8 cellular contexts compared by ENCODE assay signal in the genomic region with DNA sequence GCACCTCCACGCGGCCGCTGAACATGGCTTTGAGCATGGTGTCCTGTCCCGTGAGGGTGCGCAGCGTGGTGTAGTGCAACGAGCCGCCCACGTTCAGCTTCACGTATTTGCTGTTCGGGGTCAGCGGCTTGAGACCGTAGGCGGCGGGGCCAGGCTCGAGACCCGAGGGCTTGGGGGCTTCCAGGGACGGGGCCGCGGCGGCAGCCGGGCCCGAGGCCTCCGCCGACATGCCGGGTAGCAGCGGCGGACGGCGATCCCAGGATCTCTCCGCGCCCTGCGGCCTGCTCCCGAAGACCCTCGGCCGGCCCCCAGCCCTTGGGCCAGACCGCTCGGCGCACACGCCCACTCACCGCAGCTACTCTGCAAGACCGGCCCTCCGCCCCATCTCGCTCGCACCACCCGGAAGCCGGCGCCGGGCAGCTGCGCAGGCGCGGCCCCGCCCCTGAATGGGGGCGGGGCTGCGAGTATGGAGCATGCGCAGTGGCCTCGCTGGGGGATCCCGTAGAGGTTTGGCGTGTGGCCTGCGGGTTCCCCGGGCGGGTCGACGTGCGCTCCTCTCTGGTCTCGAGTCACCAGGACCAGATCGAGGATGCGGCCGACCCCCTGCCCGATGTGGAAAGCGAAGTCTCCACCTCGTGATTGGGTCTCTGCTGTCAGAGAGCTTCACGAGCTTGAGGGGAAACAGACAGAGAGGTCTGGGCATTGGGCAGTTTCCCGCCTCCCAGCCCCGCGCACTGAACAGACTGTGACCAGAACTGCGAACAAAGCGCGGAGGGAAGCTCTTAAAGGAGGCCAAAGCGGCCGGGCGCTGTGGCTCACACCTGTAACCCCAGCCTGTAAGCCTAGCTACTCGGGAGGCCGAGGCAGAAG. TPM values are rescaled to one million over a fixed set of nuclear protein-coding genes. Genes with fewer than 3 reads are reported as not detected.
DNase-seq lines count a peak whose midpoint lies in the region; ATAC-seq, FAIRE-seq and TF ChIP-seq lines count a peak whose summit lies in the region.

A gene with protein sequence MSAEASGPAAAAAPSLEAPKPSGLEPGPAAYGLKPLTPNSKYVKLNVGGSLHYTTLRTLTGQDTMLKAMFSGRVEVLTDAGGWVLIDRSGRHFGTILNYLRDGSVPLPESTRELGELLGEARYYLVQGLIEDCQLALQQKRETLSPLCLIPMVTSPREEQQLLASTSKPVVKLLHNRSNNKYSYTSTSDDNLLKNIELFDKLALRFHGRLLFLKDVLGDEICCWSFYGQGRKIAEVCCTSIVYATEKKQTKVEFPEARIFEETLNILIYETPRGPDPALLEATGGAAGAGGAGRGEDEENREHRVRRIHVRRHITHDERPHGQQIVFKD (minus strand): TSS at position 422 of the 870 bp plus-strand sequence. CDS start 193 bp downstream, at position 229.

- peak within 1 kb of the TSS; percentile 81 for H3K27ac ChIP-seq in CD8-positive, alpha-beta memory T cell (ENCODE audit: low read depth, low read length)
- H3K27ac ChIP-seq in H1 (ENCODE audit: low read depth, low read length), result peak within 1 kb of the TSS; percentile 86
- peak within 1 kb of the TSS; percentile 5 for H3K27ac ChIP-seq in mesendoderm (ENCODE audit: low read depth, low read length)

- H3K4me3 ChIP-seq in CD8-positive, alpha-beta memory T cell (ENCODE audit: low read length), result peak within 1 kb of the TSS; percentile 94
- peak within 1 kb of the TSS; percentile 62 to 89 (median 85) for H3K4me3 ChIP-seq in H1 (ENCODE audit: extremely low read depth in 1 of 4, insufficient read depth in 2 of 4, low read depth in 3 of 4, low read length in 4 of 4)
- peak within 1 kb of the TSS; percentile 94 for H3K4me3 ChIP-seq in mesendoderm (ENCODE audit: low read length)

- H3K36me3 Mint-ChIP-seq in CD8-positive, alpha-beta memory T cell, result peaks cover 0 to 34% (median 4%) of the 10 kb centered on the region in 3 donors

- peak within 1 kb of the TSS; percentile 89 to 98 (median 96) for H3K27ac Mint-ChIP-seq in CD8-positive, alpha-beta memory T cell

- H4K8ac ChIP-seq in H1 (ENCODE audit: extremely low read depth, insufficient read depth, low read length) (peak within 1 kb of the TSS; percentile 97), mesendoderm (ENCODE audit: low read depth, low read length) (no peak within 1 kb of the TSS)

- peak within 1 kb of the TSS; percentile 93 to 98 (median 94) for H3K4me3 Mint-ChIP-seq in CD8-positive, alpha-beta memory T cell

- H3K9me3 ChIP-seq in CD8-positive, alpha-beta memory T cell (ENCODE audit: low read length), result no peaks in the 10 kb centered on the region
- H3K9me3 ChIP-seq in H1 (ENCODE audit: insufficient read depth in 2 of 2, low read depth in 1 of 2, low read length in 1 of 2), result no peaks in the 10 kb centered on the region

- H3K27me3 ChIP-seq in CD8-positive, alpha-beta memory T cell (ENCODE audit: insufficient read depth, low read length, poor library complexity, severe bottlenecking), result no peaks in the 10 kb centered on the region
- H3K27me3 ChIP-seq in H1 (replicated peaks in 1 of 4; ENCODE audit: control insufficient read depth in 3 of 4, extremely low read depth in 1 of 4, insufficient read depth in 3 of 4, low read length in 3 of 4), result no peaks in the 10 kb centered on the region
- H3K27me3 ChIP-seq in mesendoderm (ENCODE audit: insufficient read depth, low read length, poor library complexity), result no peaks in the 10 kb centered on the region

- no peak within 1 kb of the TSS for H2BK15ac ChIP-seq in H1 (ENCODE audit: low read length)
- no peak within 1 kb of the TSS for H2BK15ac ChIP-seq in mesendoderm (replicated peaks; ENCODE audit: low read depth)

- CTCF ChIA-PET in CD8-positive, alpha-beta memory T cell (lab: Charles Lee), result interaction anchor here (0.9 to 1.6 kb wide), 7 partner anchors 10 to 225 kb away, joined by 3 to 6 read pairs (median 4); a partner anchor contains a TSS
- CTCF ChIA-PET in H1 (lab: Charles Lee; ENCODE audit: partially characterized antibody), result interaction anchor here (0.6 to 2.8 kb wide), 14 partner anchors 11 to 684 kb away, joined by 3 to 12 read pairs (median 4); a partner anchor contains a TSS

- H3K23me2 ChIP-seq in H1 (ENCODE audit: low read depth, low read length), result peaks cover 11% of the 10 kb centered on the region; the same call in 1 of the 2 replicates

- DNase-seq in CD8-positive, alpha-beta memory T cell, result peak; percentile 80 to 93 (median 89)
- DNase-seq in HS-27A (ENCODE audit: low read depth) (peak; percentile 63), NOMO-1 treated with dmso at 0.1 percent for 144 hours (lab: John Stamatoyannopoulos, UW; ENCODE audit: unreplicated experiment) (peak; percentile 63), H1 (ENCODE audit: low read depth in 1 of 2, low spot score in 2 of 2) (peak; percentile 62 to 98), mesendoderm (peak; percentile 93)
- peak; percentile 92 to 96 (median 93) for DNase-seq in activated CD8-positive, alpha-beta memory T cell treated with anti-CD3 and anti-CD28 coated beads for 48 hours (ENCODE audit: low read depth in 2 of 3, low spot score in 2 of 3)
- DNase-seq in stimulated activated CD8-positive, alpha-beta memory T cell treated with anti-CD3 and anti-CD28 coated beads, Interleukin-15, amount 100 ng/mL, for 24 hours (ENCODE audit: low read depth), result peak; percentile 91

- POLR2A ChIA-PET in CD8-positive, alpha-beta memory T cell (lab: Charles Lee), result interaction anchor here (0.6 to 1.9 kb wide), 9 partner anchors 12 to 247 kb away, joined by 3 to 15 read pairs (median 4); a partner anchor contains a TSS
- POLR2A ChIA-PET in H1 (lab: Charles Lee; ENCODE audit: partially characterized antibody), result interaction anchor here (0.7 to 3.7 kb wide), 28 partner anchors 8 to 247 kb away, joined by 3 to 19 read pairs (median 4); a partner anchor contains a TSS

- no peak for TF ChIP-seq RAD21 in H1 (IDR thresholded peaks at IDR 0.05 in 1 of 2, conservative IDR thresholded peaks at IDR 0.05 in 1 of 2; ENCODE audit: low read depth in 2 of 2, low read length in 2 of 2)

- peaks cover 0 to 3% of the 10 kb centered on the region in 2 experiments for H4K20me1 ChIP-seq in H1 (replicated peaks in 1 of 2; ENCODE audit: control insufficient read depth in 1 of 2, insufficient read depth in 2 of 2, low read length in 2 of 2)

- H3K18ac ChIP-seq in H1 (ENCODE audit: extremely low read depth, low read length) (peak within 1 kb of the TSS; percentile 96), mesendoderm (ENCODE audit: low read length) (peak within 1 kb of the TSS; percentile 88)

- no peak within 1 kb of the TSS for H2BK12ac ChIP-seq in H1 (ENCODE audit: low read depth, low read length)

- H3K23ac ChIP-seq in H1 (ENCODE audit: insufficient read length), result no peak within 1 kb of the TSS
- H3K23ac ChIP-seq in mesendoderm (ENCODE audit: low read length), result peak within 1 kb of the TSS; percentile 31

- peak within 1 kb of the TSS; percentile 98 for H2AFZ ChIP-seq in H1 (ENCODE audit: low read length)

- peak within 1 kb of the TSS; percentile 95 for H3K56ac ChIP-seq in H1 (replicated peaks; ENCODE audit: insufficient read length, low read depth, low read length)
- peak within 1 kb of the TSS; percentile 99 for H3K56ac ChIP-seq in mesendoderm (ENCODE audit: low read length)

- peaks cover 18% of the 10 kb centered on the region for H3K4me1 ChIP-seq in CD8-positive, alpha-beta memory T cell (ENCODE audit: insufficient read depth, low read length)
- H3K4me1 ChIP-seq in H1 (replicated peaks in 1 of 4; ENCODE audit: control insufficient read depth in 3 of 4, insufficient read depth in 4 of 4, low read length in 3 of 4), result peaks cover 0 to 8% (median 0%) of the 10 kb centered on the region in 4 experiments; a peak in 2 of 7 replicates
- peaks cover 6% of the 10 kb centered on the region for H3K4me1 ChIP-seq in mesendoderm (ENCODE audit: control insufficient read depth, low read depth, low read length)

- peak within 1 kb of the TSS; percentile 86 for H2BK5ac ChIP-seq in H1 (ENCODE audit: low read depth, low read length)
- H2BK5ac ChIP-seq in mesendoderm (ENCODE audit: low read length), result peak within 1 kb of the TSS; percentile 69

- peak within 1 kb of the TSS; percentile 92 to 97 (median 94) for H3K9ac ChIP-seq in H1 (replicated peaks in 1 of 4; ENCODE audit: extremely low read depth in 1 of 4, low read depth in 3 of 4, low read length in 3 of 4)
- peak within 1 kb of the TSS; percentile 96 for H3K9ac ChIP-seq in mesendoderm (ENCODE audit: low read length)

- FAIRE-seq in H1 (lab: Jason Lieb, UNC), result no peak

- H4K91ac ChIP-seq in H1 (replicated peaks; ENCODE audit: insufficient read length, low read length), result peak within 1 kb of the TSS; percentile 99

- WGBS in H1 (ENCODE audit: extremely low coverage in 1 of 2, insufficient coverage in 1 of 2, insufficient read length in 1 of 2, insufficient replicate concordance in 2 of 2, low coverage in 1 of 2, low lambda C conversion rate in 2 of 2, missing lambda C conversion rate in 1 of 2), 2 experiments, result 3% methylated on average over 63 of the region's 84 CpGs; no CpG with 5 or more reads in 1 of the 2 experiments
- no CpG with 5 or more reads among the region's 84 CpGs for whole genome bisulfite sequencing in mesendoderm (ENCODE audit: extremely low coverage, insufficient coverage, low lambda C conversion rate)

- H2BK120ac ChIP-seq in H1 (replicated peaks; ENCODE audit: low read depth, low read length) (no peak within 1 kb of the TSS), mesendoderm (ENCODE audit: low read depth, low read length) (no peak within 1 kb of the TSS)

- ATAC-seq in GM19467 (IDR thresholded peaks at IDR 0.05; ENCODE audit: unreplicated experiment), result peak; percentile 88

- H3K79me1 ChIP-seq in H1 (ENCODE audit: low read depth, low read length), result no peaks in the 10 kb centered on the region
- peaks cover 4% of the 10 kb centered on the region for H3K79me1 ChIP-seq in mesendoderm (ENCODE audit: low read length)

- H3K9me3 Mint-ChIP-seq in CD8-positive, alpha-beta memory T cell, result no peaks in the 10 kb centered on the region

- H2AK5ac ChIP-seq in H1 (ENCODE audit: low read depth, low read length), result no peak within 1 kb of the TSS; the same call in 1 of the 2 replicates
- H2AK5ac ChIP-seq in mesendoderm (ENCODE audit: low read length), result peak within 1 kb of the TSS; percentile 51

- TF ChIP-seq POLR2A in H1 (IDR thresholded peaks at IDR 0.05; ENCODE audit: control extremely low read depth in 1 of 2, low read depth in 2 of 2, low read length in 2 of 2), result peak; percentile 62 to 90

- H2BK20ac ChIP-seq in H1 (ENCODE audit: low read length), result no peak within 1 kb of the TSS

- H4K5ac ChIP-seq in H1 (ENCODE audit: insufficient read length, low read depth, low read length) (peak within 1 kb of the TSS; percentile 99), mesendoderm (ENCODE audit: low read length) (no peak within 1 kb of the TSS)

- H3K4ac ChIP-seq in H1 (replicated peaks; ENCODE audit: insufficient read length, low read depth, low read length) (peak within 1 kb of the TSS; percentile 53), mesendoderm (ENCODE audit: low read depth, low read length) (peak within 1 kb of the TSS; percentile 65)

- no peaks in the 10 kb centered on the region for H3K27me3 Mint-ChIP-seq in CD8-positive, alpha-beta memory T cell

- H3K4me1 Mint-ChIP-seq in CD8-positive, alpha-beta memory T cell, result peaks cover 38 to 54% (median 49%) of the 10 kb centered on the region in 3 donors

- no peak within 1 kb of the TSS for H3K14ac ChIP-seq in H1 (ENCODE audit: insufficient read length)

- peaks cover 0 to 5% of the 10 kb centered on the region in 2 experiments; a peak in 1 of 4 replicates for H3K79me2 ChIP-seq in H1 (ENCODE audit: control insufficient read depth in 1 of 2, insufficient read depth in 2 of 2, low read length in 2 of 2)
- no peaks in the 10 kb centered on the region for H3K79me2 ChIP-seq in mesendoderm (ENCODE audit: control insufficient read depth, insufficient read depth, low read length)

- H3K4me2 ChIP-seq in H1 (ENCODE audit: insufficient read depth in 1 of 2, low read depth in 2 of 2, low read length in 2 of 2), result peak within 1 kb of the TSS; percentile 98 to 100
- peak within 1 kb of the TSS; percentile 99 for H3K4me2 ChIP-seq in mesendoderm (ENCODE audit: low read length)

- TF ChIP-seq EP300 in H1 (IDR thresholded peaks at IDR 0.05; ENCODE audit: borderline replicate concordance in 1 of 2, low read depth in 2 of 2, low read length in 2 of 2), result no peak

- peaks cover 8% of the 10 kb centered on the region for H3K36me3 ChIP-seq in CD8-positive, alpha-beta memory T cell (ENCODE audit: insufficient read depth, low read length)
- H3K36me3 ChIP-seq in H1 (ENCODE audit: control insufficient read depth in 2 of 4, insufficient read depth in 4 of 4, low read length in 3 of 4) (no peaks in the 10 kb centered on the region; a peak in 1 of 8 replicates), mesendoderm (ENCODE audit: control insufficient read depth, insufficient read depth, low read length) (no peaks in the 10 kb centered on the region)

- 0 out of 4 replicates have a peak, but pooled peaks of 1 of the 3 experiments have one; percentile 2 for TF ChIP-seq CTCF in H1 (IDR thresholded peaks at IDR 0.05; ENCODE audit: control extremely low read depth in 1 of 3, insufficient read depth in 1 of 3, low read depth in 1 of 3, low read length in 3 of 3)

RNA-seq across cellular contexts. Expression of the gene that starts here (rescaled TPM):
- 10 to 100 TPM; 35.7 to 37.1 TPM for total RNA-seq in CD8-positive, alpha-beta memory T cell
- 15.9 TPM for polyA plus RNA-seq in CD8-positive, alpha-beta memory T cell
- 10.8 and 12.3 TPM in 2 replicates for total RNA-seq in H1 (2021; fragmentation: NEBNext Ultra II Directional; extraction: Animal tissue kit (Norgen Biotek cat#: 25700))
- 9.2 and 14.0 TPM in 2 replicates for polyA plus RNA-seq in H1 (2011; rRNA removed)
- 8.1 TPM for polyA plus RNA-seq in H1 (2011; cell fraction: cytosol; rRNA removed)
- 25.8 TPM for polyA plus RNA-seq in H1 (2011; cell fraction: nucleus; rRNA removed)
- 9.4 to 12.3 TPM (median 11.3 TPM) in 4 replicates for polyA plus RNA-seq in H1 (2012, experiment 1 of 2)
- polyA plus RNA-seq in H1 (2012, experiment 2 of 2), result 8.0 TPM
- polyA plus RNA-seq in H1 (2013, experiment 1 of 2), result 10.2 TPM
- 8.2 TPM for polyA plus RNA-seq in H1 (2013, experiment 2 of 2)
- polyA minus RNA-seq in H1 (2011; rRNA and poly(A)+ RNA removed), result 4.2 and 6.4 TPM in 2 replicates
- polyA minus RNA-seq in H1 (2011; cell fraction: cytosol; rRNA and poly(A)+ RNA removed), result 5.6 TPM
- polyA minus RNA-seq in H1 (2011; cell fraction: nucleus; rRNA and poly(A)+ RNA removed), result 10.5 TPM
- 6.0 TPM for polyA plus RNA-seq in mesendoderm (2013, experiment 1 of 2)
- 5.8 TPM for polyA plus RNA-seq in mesendoderm (2013, experiment 2 of 2)

Comparison
In these comparisons a context has a peak if more than half of its experiments do, and no peak if none do; other contexts are left out.
1. Peak in every context shown above with its lines: DNase-seq, ATAC-seq, H3K4me3 ChIP-seq and H3K27ac ChIP-seq.
2. H3K27ac ChIP-seq: peak in every context shown above with its lines; median percentile 86 in H1; 81 in CD8-positive, alpha-beta memory T cell; 5 in mesendoderm.